In genomic region chr2:156322103-156322671, GRCh38 we compare ENCODE assay signal across 8 cellular contexts. TPM values are rescaled to one million over a fixed set of nuclear protein-coding genes. Genes with fewer than 3 reads are reported as not detected.
A peak's percentile ranks its signal among the peaks of the same experiment; 100 is the strongest.
DNase-seq lines count a peak whose midpoint lies in the region; ATAC-seq and TF ChIP-seq lines count a peak whose summit lies in the region.

No MANE protein-coding gene starts in this region.

- POLR2A ChIA-PET in activated B cell treated with CpG ODN at 0.5 μM for 24 hours (lab: Charles Lee), result interaction anchor here (0.9 to 1.8 kb wide), 2 partner anchors 10 to 12 kb away, joined by 4 to 5 read pairs; partner anchors contain the start of gene NR4A2

- CTCF ChIA-PET in activated B cell treated with CpG ODN at 0.5 μM for 24 hours (lab: Charles Lee), result interaction anchor here (2.6 kb wide), 1 partner anchor 13 kb away, joined by 8 read pairs; no protein-coding TSS in a partner anchor

- H3K36me3 Mint-ChIP-seq in CD14-positive monocyte, result peaks cover 15 to 46% of the 10 kb centered on the region in 2 donors
- peaks cover 26% of the 10 kb centered on the region for H3K36me3 Mint-ChIP-seq in activated B cell treated with CpG ODN at 0.5 μM for 24 hours (ENCODE audit: low read depth)
- no peaks in the 10 kb centered on the region for H3K36me3 Mint-ChIP-seq in endothelial cell (ENCODE audit: low read depth, unreplicated experiment)

- H3K4me3 Mint-ChIP-seq in CD14-positive monocyte (peak overlapping the region; percentile 79 to 91), activated B cell treated with CpG ODN at 0.5 μM for 24 hours (peak overlapping the region; percentile 56), endothelial cell (ENCODE audit: unreplicated experiment) (no peak overlapping the region)

- peak; percentile 64 for ATAC-seq in GM21529 (IDR thresholded peaks at IDR 0.05; ENCODE audit: unreplicated experiment)
- peak; percentile 16 for ATAC-seq in activated B cell treated with CpG ODN at 0.5 μM for 24 hours (ENCODE audit: low read depth)
- ATAC-seq in omental fat pad (ENCODE audit: low FRiP score), result no peak

- H3K27ac Mint-ChIP-seq in CD14-positive monocyte (peak overlapping the region in 3 of 7 donors; percentile 0 to 82 (median 43)), activated B cell treated with CpG ODN at 0.5 μM for 24 hours (peak overlapping the region; percentile 3), endothelial cell (ENCODE audit: unreplicated experiment) (no peak overlapping the region)

- DNase-seq in CD14-positive monocyte (ENCODE audit: low spot score) (no peak), activated B cell treated with CpG ODN at 0.5 μM for 24 hours (no peak), medulla oblongata (ENCODE audit: extremely low spot score) (peak; percentile 13), omental fat pad (ENCODE audit: low spot score) (no peak), endothelial cell (ENCODE audit: low spot score) (no peak), cerebellar nuclear complex (lab: John Stamatoyannopoulos, UW) (no peak), OCI-M1 (lab: John Stamatoyannopoulos, UW) (no peak)

- H3K4me1 Mint-ChIP-seq in CD14-positive monocyte (peaks cover 47% of the 10 kb centered on the region), activated B cell treated with CpG ODN at 0.5 μM for 24 hours (peaks cover 38% of the 10 kb centered on the region), endothelial cell (ENCODE audit: unreplicated experiment) (peaks cover 6% of the 10 kb centered on the region)

- peaks cover 0 to 54% (median 28%) of the 10 kb centered on the region in 7 donors for H3K9me3 Mint-ChIP-seq in CD14-positive monocyte
- no peaks in the 10 kb centered on the region for H3K9me3 Mint-ChIP-seq in activated B cell treated with CpG ODN at 0.5 μM for 24 hours
- no peaks in the 10 kb centered on the region for H3K9me3 Mint-ChIP-seq in endothelial cell (ENCODE audit: unreplicated experiment)

- H3K27me3 Mint-ChIP-seq in CD14-positive monocyte (ENCODE audit: low read depth in 3 of 3) (peaks cover 98 to 100% (median 100%) of the 10 kb centered on the region in 3 donors), activated B cell treated with CpG ODN at 0.5 μM for 24 hours (peaks cover 78% of the 10 kb centered on the region), endothelial cell (ENCODE audit: unreplicated experiment) (no peaks in the 10 kb centered on the region)

- intact Hi-C loops in CD14-positive monocyte (cut with micrococcal nuclease), result no loop called here
- intact Hi-C loops in activated B cell treated with CpG ODN at 0.5 μM for 24 hours (cut with micrococcal nuclease), result loop anchor here (1.0 kb wide), 1 partner anchor 9 kb away; no protein-coding TSS in a partner anchor

- no peak for TF ChIP-seq CTCF in CD14-positive monocyte (IDR thresholded peaks at IDR 0.05)
- TF ChIP-seq CTCF in activated B cell treated with CpG ODN at 0.5 μM for 24 hours (IDR thresholded peaks at IDR 0.05), result no peak
- TF ChIP-seq CTCF in omental fat pad (IDR thresholded peaks at IDR 0.05), result no peak
- TF ChIP-seq CTCF in endothelial cell (IDR thresholded peaks at IDR 0.05; ENCODE audit: unreplicated experiment), result no peak

RNA-seq across cellular contexts. Expression of gene NR4A2, which starts 10.3 kb away (rescaled TPM):
- polyA plus RNA-seq in CD14-positive monocyte, result 10 to 100 TPM; 12.1 to 21.6 TPM
- total RNA-seq in activated B cell treated with CpG ODN at 0.5 μM for 24 hours (6.7 and 7.5 TPM in 2 replicates), omental fat pad (100 to 1,000 TPM in 1 of 4 donors, 10 to 100 TPM in 2, 1 to 10 TPM in 1; 6.0 to 178 (median 13.6) TPM), endothelial cell (ENCODE audit: unreplicated experiment) (3.9 TPM)
